ENCODE assay signal across 8 cellular contexts in genomic region chr11:61602775-61603569, GRCh38. TPM values are rescaled to one million over a fixed set of nuclear protein-coding genes. Genes with fewer than 3 reads are reported as not detected.
A peak's percentile ranks its signal among the peaks of the same experiment; 100 is the strongest.
DNase-seq lines count a peak whose midpoint lies in the region; ATAC-seq and TF ChIP-seq lines count a peak whose summit lies in the region.

No MANE protein-coding gene starts in this region.

- H3K4me3 Mint-ChIP-seq in CD4-positive, alpha-beta memory T cell = no peak overlapping the region

- 69 to 77% methylated on average over 19 to 20 of the region's 20 CpGs for WGBS in heart right ventricle, 2 donors

- H3K36me3 ChIP-seq in H7 (replicated peaks; ENCODE audit: control insufficient read depth, insufficient read depth, low read length) (no peaks in the 10 kb centered on the region), heart right ventricle (no peaks in the 10 kb centered on the region)
- H3K36me3 ChIP-seq in CD4-positive, alpha-beta memory T cell (ENCODE audit: insufficient read depth, low read length) = no peaks in the 10 kb centered on the region

- no peaks in the 10 kb centered on the region for H3K4me1 Mint-ChIP-seq in CD4-positive, alpha-beta memory T cell

- H3K4me3 ChIP-seq in H7 (ENCODE audit: insufficient read depth, low read depth, low read length) (no peak overlapping the region), heart right ventricle (no peak overlapping the region)
- H3K4me3 ChIP-seq in CD4-positive, alpha-beta memory T cell (ENCODE audit: low read length in 2 of 2) = no peak overlapping the region

- no peaks in the 10 kb centered on the region; the same call in 1 of the 2 replicates for H3K27me3 ChIP-seq in H7 (ENCODE audit: control insufficient read depth, insufficient read depth, low read length)
- H3K27me3 ChIP-seq in heart right ventricle = no peaks in the 10 kb centered on the region
- H3K27me3 ChIP-seq in CD4-positive, alpha-beta memory T cell (ENCODE audit: insufficient read depth, low read length) = peaks cover 4% of the 10 kb centered on the region

- peaks cover 17 to 32% of the 10 kb centered on the region in 2 donors for H3K27me3 Mint-ChIP-seq in CD4-positive, alpha-beta memory T cell

- H3K27ac Mint-ChIP-seq in CD4-positive, alpha-beta memory T cell = no peak overlapping the region

- H3K27ac ChIP-seq in heart right ventricle = peak overlapping the region in 6 of 10 donors; percentile 20 to 50 (median 38)
- H3K27ac ChIP-seq in CD4-positive, alpha-beta memory T cell (ENCODE audit: low read depth, low read length) = no peak overlapping the region

- no peaks in the 10 kb centered on the region for H3K9me3 ChIP-seq in heart right ventricle
- H3K9me3 ChIP-seq in CD4-positive, alpha-beta memory T cell (ENCODE audit: control insufficient read depth in 1 of 2, low read length in 2 of 2) = no peaks in the 10 kb centered on the region

- no peak for TF ChIP-seq CTCF in heart right ventricle (IDR thresholded peaks at IDR 0.05)

- H3K9me3 Mint-ChIP-seq in CD4-positive, alpha-beta memory T cell = no peaks in the 10 kb centered on the region

- DNase-seq in H7 (peak; percentile 52), SW480 (ENCODE audit: low spot score) (peak; percentile 93), heart right ventricle (peak; percentile 57 to 65), stromal cell of bone marrow (ENCODE audit: low read depth) (peak; percentile 91), COR-L47 (lab: John Stamatoyannopoulos, UW) (no peak)
- no peak for DNase-seq in CD4-positive, alpha-beta memory T cell
- no peak for DNase-seq in NK-92 treated with Interleukin-12 subunit alpha and Interleukin-12 subunit beta, amount 100 ng/mL, for 24 hours (lab: John Stamatoyannopoulos, UW)

- H3K4me1 ChIP-seq in heart right ventricle = peaks cover 11 to 35% (median 23%) of the 10 kb centered on the region in 9 donors
- no peaks in the 10 kb centered on the region for H3K4me1 ChIP-seq in CD4-positive, alpha-beta memory T cell (ENCODE audit: insufficient read depth, low read length)

- intact Hi-C loops in heart right ventricle (cut with DNase I) = no loop called here
- intact Hi-C loops in CD4-positive, alpha-beta memory T cell (cut with micrococcal nuclease) = no loop called here

- POLR2A ChIA-PET in CD4-positive, alpha-beta memory T cell (lab: Charles Lee; ENCODE audit: partially characterized antibody) = no interaction called here

- CTCF ChIA-PET in CD4-positive, alpha-beta memory T cell (lab: Charles Lee; ENCODE audit: partially characterized antibody) = no interaction called here

- H3K36me3 Mint-ChIP-seq in CD4-positive, alpha-beta memory T cell = no peaks in the 10 kb centered on the region

- ATAC-seq in heart right ventricle (peak; percentile 54 to 84 (median 76)), GM18868 (IDR thresholded peaks at IDR 0.05; ENCODE audit: unreplicated experiment) (no peak)

RNA-seq across cellular contexts. Expression of gene SYT7, which starts 22.1 kb away (rescaled TPM):
- 3.6 and 4.8 TPM in 2 replicates for total RNA-seq in H7 (2014; rRNA removed; shearing (Covaris generic))
- total RNA-seq in heart right ventricle = 10 to 100 TPM; 11.5 to 26.1 (median 18.7) TPM
- 10 to 100 TPM; 17.1 to 19.4 TPM for polyA plus RNA-seq in heart right ventricle
- total RNA-seq in CD4-positive, alpha-beta memory T cell = not detected
- polyA plus RNA-seq in CD4-positive, alpha-beta memory T cell = not detected

Comparison
In these comparisons a context has a peak if more than half of its experiments do, and no peak if none do; other contexts are left out.
1. DNase-seq: peak in H7 (single experiment), SW480 (single experiment), heart right ventricle (2 of 2) and stromal cell of bone marrow (single experiment); none in COR-L47 (single experiment), CD4-positive, alpha-beta memory T cell (0 of 5) and NK-92 treated with Interleukin-12 subunit alpha and Interleukin-12 subunit beta, amount 100 ng/mL, for 24 hours (single experiment).